Comparison of ENCODE assay signal across 23 cellular contexts in the genomic region with DNA sequence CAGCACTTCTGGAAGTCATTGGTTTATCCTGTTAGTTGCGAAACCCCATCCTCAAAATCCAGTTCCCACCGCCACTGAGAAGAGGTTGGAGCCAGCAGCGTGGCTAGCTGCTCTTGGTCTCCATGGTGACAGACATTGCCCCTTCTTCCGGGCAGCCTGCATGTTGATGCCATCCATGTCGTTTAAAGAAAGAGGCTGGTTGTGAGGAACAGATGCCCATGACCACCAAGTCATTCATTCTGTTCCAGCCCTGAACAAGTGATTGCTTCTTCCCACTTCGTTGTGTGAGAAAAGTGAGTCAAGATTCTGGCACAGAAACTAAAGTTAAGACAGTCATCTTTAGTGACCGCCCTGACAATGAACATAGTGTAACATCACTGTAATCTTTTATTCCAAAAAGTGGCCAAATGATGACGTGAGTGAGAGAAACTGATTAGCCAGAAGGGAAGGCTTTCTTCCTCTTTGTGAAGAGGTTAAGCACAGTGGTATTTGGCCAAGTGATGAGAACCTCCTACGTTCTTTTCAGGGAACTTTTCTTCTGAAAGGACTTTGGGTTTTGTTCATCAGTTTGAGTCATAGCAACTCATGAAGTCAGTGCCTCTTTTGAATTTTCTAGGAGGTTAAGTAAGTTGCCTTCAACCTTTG.
DNase-seq lines count a peak whose midpoint lies in the region; ATAC-seq, FAIRE-seq and TF ChIP-seq lines count a peak whose summit lies in the region.
"Had no signal": no experiment of that assay in that cellular context is flagged by ENCODE, and none has a peak within 500 bp of the region (broad histone marks: within the 10 kb centered on the region; RNA-seq: fewer than 3 reads in every experiment).

No MANE protein-coding gene starts in this region.

- no peak overlapping the region for H3K4me2 ChIP-seq in HepG2 (ENCODE audit: low read depth, low read length)

- CTCF ChIA-PET in HepG2 (lab: Yijun Ruan, JAX; ENCODE audit: low intra/inter-chr PET ratio, low total read pairs): no interaction called here

- H3K4me1 ChIP-seq in HepG2 (ENCODE audit: insufficient read depth, low read length) (no peaks in the 10 kb centered on the region), right lobe of liver (no peaks in the 10 kb centered on the region), tibial artery (no peaks in the 10 kb centered on the region)
- H3K4me1 ChIP-seq: thyroid gland had no signal

- ATAC-seq in HepG2 (no peak), right lobe of liver (no peak), HG03280 (IDR thresholded peaks at IDR 0.05; ENCODE audit: unreplicated experiment) (peak; percentile 57)
- ATAC-seq: left colon had no signal

- H3K27ac ChIP-seq in HepG2 (ENCODE audit: extremely low read length, insufficient read depth, low read length): no peak overlapping the region
- no peak overlapping the region for H3K27ac ChIP-seq in right lobe of liver
- no peak overlapping the region for H3K27ac ChIP-seq in tibial artery
- no peak overlapping the region for H3K27ac ChIP-seq in coronary artery
- H3K27ac ChIP-seq: dorsolateral prefrontal cortex, thyroid gland had no signal

- no peaks in the 10 kb centered on the region for H3K27me3 ChIP-seq in HepG2 (ENCODE audit: control insufficient read depth in 1 of 2, insufficient read depth in 2 of 2, low read length in 2 of 2)
- H3K27me3 ChIP-seq in right lobe of liver: no peaks in the 10 kb centered on the region
- H3K27me3 ChIP-seq in tibial artery: no peaks in the 10 kb centered on the region
- H3K27me3 ChIP-seq: thyroid gland had no signal

- H3K9ac ChIP-seq in HepG2 (ENCODE audit: insufficient read depth, low read depth, low read length): no peak overlapping the region

- H3K4me3 ChIP-seq in HepG2 (replicated peaks in 1 of 3; ENCODE audit: insufficient read depth in 1 of 3, low read depth in 2 of 3, low read length in 3 of 3) (no peak overlapping the region), right lobe of liver (no peak overlapping the region), tibial artery (no peak overlapping the region), coronary artery (no peak overlapping the region)
- H3K4me3 ChIP-seq: dorsolateral prefrontal cortex, thyroid gland had no signal

- DNase-seq in HepG2 (ENCODE audit: low spot score) (no peak), right lobe of liver (no peak), foreskin melanocyte (peak; percentile 3), superior temporal gyrus (ENCODE audit: extremely low spot score) (peak; percentile 16), tibial artery (no peak), coronary artery (ENCODE audit: low spot score) (no peak)
- no peak for DNase-seq in stimulated activated CD4-positive, alpha-beta T cell treated with anti-CD3 and anti-CD28 coated beads, Interleukin-4, amount 100 ng/mL, for 1 hour
- DNase-seq: activated CD4-positive, alpha-beta T cell treated with anti-CD3 and anti-CD28 coated beads, Interleukin-2, amount 50 U/mL, for 1 hour; aorta; dorsolateral prefrontal cortex; H7; IMR-90; left colon; NCI-H1092; NCI-H1930; NCI-H345; NCI-H82; small intestine; stimulated activated CD4-positive, alpha-beta T cell treated with anti-CD3 and anti-CD28 coated beads, Interleukin-2, amount 100 ng/mL, for 24 hours; stimulated activated naive CD4-positive, alpha-beta T cell; T-helper 9 cell; thyroid gland had no signal

- TF ChIP-seq RAD21 in HepG2 (CRISPR knock-in tag; IDR thresholded peaks at IDR 0.05): no peak

- H3K79me2 ChIP-seq in HepG2 (ENCODE audit: insufficient read depth, low read length): no peaks in the 10 kb centered on the region

- no peaks in the 10 kb centered on the region for H3K9me3 ChIP-seq in HepG2 (ENCODE audit: low read length)
- H3K9me3 ChIP-seq in right lobe of liver: no peaks in the 10 kb centered on the region
- no peaks in the 10 kb centered on the region for H3K9me3 ChIP-seq in tibial artery
- H3K9me3 ChIP-seq: thyroid gland had no signal

- TF ChIP-seq EP300 in HepG2 (IDR thresholded peaks at IDR 0.05; ENCODE audit: low read depth in 2 of 2, low read length in 2 of 2): no peak
- TF ChIP-seq EP300 in HepG2 (CRISPR knock-in tag; IDR thresholded peaks at IDR 0.05; ENCODE audit: borderline replicate concordance): no peak

- intact Hi-C loops in HepG2 (cut with micrococcal nuclease; ENCODE audit: unreplicated experiment): no loop called here
- intact Hi-C loops in right lobe of liver (cut with DNase I): no loop called here
- intact Hi-C loops in tibial artery (cut with DNase I; ENCODE audit: low total_unique reads): no loop called here

- 3% methylated on average over 9 of the region's 9 CpGs for WGBS in HepG2 (ENCODE audit: low lambda C conversion rate)
- WGBS in right lobe of liver (ENCODE audit: insufficient coverage, low coverage, low lambda C conversion rate, missing lambda C conversion rate): 39% methylated on average over 7 of the region's 9 CpGs

- H4K20me1 ChIP-seq in HepG2 (ENCODE audit: insufficient read depth, low read length): no peaks in the 10 kb centered on the region

- H3K36me3 ChIP-seq in HepG2 (replicated peaks in 1 of 2; ENCODE audit: control insufficient read depth in 1 of 2, insufficient read depth in 2 of 2, low read length in 2 of 2) (no peaks in the 10 kb centered on the region), right lobe of liver (no peaks in the 10 kb centered on the region), tibial artery (no peaks in the 10 kb centered on the region)
- H3K36me3 ChIP-seq: thyroid gland had no signal

- TF ChIP-seq POLR2A in HepG2 (IDR thresholded peaks at IDR 0.05; ENCODE audit: insufficient read depth in 1 of 2, low read depth in 2 of 2, low read length in 2 of 2) (no peak), right lobe of liver (IDR thresholded peaks at IDR 0.05) (no peak)

- in situ Hi-C loops in HepG2 (cut with HindIII; ENCODE audit: extremely low pct_ligation_motif_present, low pct_unique_long_range_greater_than_20kb): no loop called here

- no peak for FAIRE-seq in HepG2 (lab: Jason Lieb, UNC)
- FAIRE-seq: small intestine had no signal

- TF ChIP-seq CTCF in HepG2 (CRISPR knock-in tag; IDR thresholded peaks at IDR 0.05) (no peak), right lobe of liver (IDR thresholded peaks at IDR 0.05) (no peak), tibial artery (IDR thresholded peaks at IDR 0.05) (no peak), coronary artery (IDR thresholded peaks at IDR 0.05) (no peak)

- BruUV-seq in HepG2 (replicated peaks; lab: Mats Ljungman, UMichigan): no TSS peak

- POLR2A ChIA-PET in HepG2 (lab: Yijun Ruan, JAX): no interaction called here

- no peak overlapping the region for H2AFZ ChIP-seq in HepG2 (ENCODE audit: low read length)

TF ChIP-seq in HepG2, 621 proteins besides CTCF, POLR2A, EP300 and RAD21:
- TF ChIP-seq, protein P1, sequence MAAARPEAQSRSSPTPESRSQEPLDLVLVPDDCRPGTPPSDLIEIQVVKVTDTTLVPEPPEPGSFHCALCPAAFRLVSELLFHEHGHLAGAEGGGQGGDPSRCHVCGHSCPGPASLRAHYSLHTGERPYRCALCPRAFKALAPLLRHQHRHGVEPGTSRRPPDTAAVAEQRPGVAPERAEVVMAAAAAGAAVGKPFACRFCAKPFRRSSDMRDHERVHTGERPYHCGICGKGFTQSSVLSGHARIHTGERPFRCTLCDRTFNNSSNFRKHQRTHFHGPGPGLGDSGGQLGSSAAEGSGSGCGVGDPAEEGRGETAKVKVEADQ (CRISPR knock-in tag; IDR thresholded peaks at IDR 0.05; ENCODE audit: borderline replicate concordance): no peak
- TF ChIP-seq CREB1 (IDR thresholded peaks at IDR 0.05): peak; percentile 63
- TF ChIP-seq CREB1 (CRISPR knock-in tag; IDR thresholded peaks at IDR 0.05): no peak

Comparison
In these comparisons a context has a peak if more than half of its experiments do, and no peak if none do; other contexts are left out.
1. DNase-seq: peak in foreskin melanocyte (single experiment) and superior temporal gyrus (single experiment); none in HepG2 (single experiment), right lobe of liver (0 of 3), tibial artery (0 of 2), coronary artery (single experiment) and stimulated activated CD4-positive, alpha-beta T cell treated with anti-CD3 and anti-CD28 coated beads, Interleukin-4, amount 100 ng/mL, for 1 hour (single experiment).